ENCODE assay signal across 11 cellular contexts in genomic region chr10:48614481-48615383, GRCh38. TPM values are rescaled to one million over a fixed set of nuclear protein-coding genes. Genes with fewer than 3 reads are reported as not detected.
DNase-seq lines count a peak whose midpoint lies in the region; ATAC-seq, FAIRE-seq and TF ChIP-seq lines count a peak whose summit lies in the region.
"Had no signal": no experiment of that assay in that cellular context is flagged by ENCODE, and none has a peak within 500 bp of the region (broad histone marks: within the 10 kb centered on the region; RNA-seq: fewer than 3 reads in every experiment).

No MANE protein-coding gene starts in this region.

- ATAC-seq in GM18870 (IDR thresholded peaks at IDR 0.05; ENCODE audit: unreplicated experiment) = peak; percentile 72
- ATAC-seq in HG03159 (IDR thresholded peaks at IDR 0.05; ENCODE audit: unreplicated experiment) = peak; percentile 65
- no peak for ATAC-seq in HG03571 (IDR thresholded peaks at IDR 0.05; ENCODE audit: unreplicated experiment)

- peak; percentile 34 for DNase-seq in mammary epithelial cell
- no peak for DNase-seq in CD1c-positive myeloid dendritic cell (ENCODE audit: extremely low spot score)
- no peak for DNase-seq in RPMI8226
- no peak for DNase-seq in hypothalamus (lab: John Stamatoyannopoulos, UW)
- DNase-seq: COR-L47, NCI-H2227 treated with DMSO at 0.1 percent for 48 hours, tibial artery had no signal

- CTCF ChIA-PET in mammary epithelial cell (lab: Charles Lee; ENCODE audit: low non-redundant PET) = interaction anchor here (0.6 to 0.9 kb wide), 8 partner anchors 9 to 176 kb away, joined by 3 to 7 read pairs (median 4); no protein-coding TSS in a partner anchor

- 73% methylated on average over 2 of the region's 2 CpGs for WGBS in mammary epithelial cell (ENCODE audit: low coverage, missing lambda C conversion rate)

- in situ Hi-C loops in mammary epithelial cell (cut with MboI; ENCODE audit: low sequenced_read_pairs in 2 of 2) = no loop called here

- H3K27ac ChIP-seq in mammary epithelial cell (ENCODE audit: insufficient read depth, low read depth, low read length) = peak overlapping the region; percentile 16
- H3K27ac ChIP-seq: tibial artery had no signal

- H3K4me2 ChIP-seq in mammary epithelial cell (ENCODE audit: insufficient read depth, low read depth, low read length) = no peak overlapping the region

- peak; percentile 38 to 40 for TF ChIP-seq CTCF in mammary epithelial cell (conservative IDR thresholded peaks at IDR 0.05 in 1 of 2, IDR thresholded peaks at IDR 0.05 in 1 of 2; ENCODE audit: extremely low read depth in 1 of 2, insufficient read depth in 1 of 2, low read depth in 1 of 2, low read length in 2 of 2)

- no peaks in the 10 kb centered on the region for H3K27me3 ChIP-seq in mammary epithelial cell (ENCODE audit: insufficient read depth, low read length)
- H3K27me3 ChIP-seq: tibial artery had no signal

- intact Hi-C loops in mammary epithelial cell (cut with micrococcal nuclease) = loop anchor here (1.0 kb wide), 1 partner anchor 9 kb away; the partner anchor contains the start of gene ARHGAP22

- no peaks in the 10 kb centered on the region for H3K36me3 ChIP-seq in mammary epithelial cell (ENCODE audit: insufficient read depth, low read length)
- H3K36me3 ChIP-seq: tibial artery had no signal

- H3K79me2 ChIP-seq in mammary epithelial cell (ENCODE audit: insufficient read depth, low read length) = peaks cover 4% of the 10 kb centered on the region

- H2AFZ ChIP-seq in mammary epithelial cell (ENCODE audit: low read depth, low read length) = peak overlapping the region; percentile 30

- H3K4me3 ChIP-seq in mammary epithelial cell (replicated peaks in 1 of 3; ENCODE audit: insufficient read depth in 1 of 3, low read depth in 2 of 3, low read length in 3 of 3) = no peak overlapping the region
- H3K4me3 ChIP-seq: tibial artery had no signal

- no TSS peak for BruUV-seq in mammary epithelial cell (replicated peaks; lab: Mats Ljungman, UMichigan)

- no peaks in the 10 kb centered on the region for H4K20me1 ChIP-seq in mammary epithelial cell (ENCODE audit: insufficient read depth, low read length)

- H3K9ac ChIP-seq in mammary epithelial cell (ENCODE audit: insufficient read depth, low read length) = no peak overlapping the region

- peaks cover 29% of the 10 kb centered on the region for H3K4me1 ChIP-seq in mammary epithelial cell (ENCODE audit: insufficient read depth, low read length)
- H3K4me1 ChIP-seq: tibial artery had no signal

- dilution Hi-C loops in mammary epithelial cell (cut with HindIII; ENCODE audit: low sequenced_read_pairs) = no loop called here

- peak; percentile 43 for FAIRE-seq in A204.1 (lab: Jason Lieb, UNC)

- peaks cover 5% of the 10 kb centered on the region for H3K9me3 ChIP-seq in mammary epithelial cell (replicated peaks; ENCODE audit: insufficient read depth, low read length)

RNA-seq across cellular contexts. Expression of gene ARHGAP22, which starts 9.9 kb away (rescaled TPM):
- total RNA-seq in mammary epithelial cell = 10 to 100 TPM; 32.7 to 44.3 TPM
- polyA plus RNA-seq in mammary epithelial cell = 10.1 TPM
- polyA minus RNA-seq in mammary epithelial cell = 9.8 TPM
